In the genomic region with DNA sequence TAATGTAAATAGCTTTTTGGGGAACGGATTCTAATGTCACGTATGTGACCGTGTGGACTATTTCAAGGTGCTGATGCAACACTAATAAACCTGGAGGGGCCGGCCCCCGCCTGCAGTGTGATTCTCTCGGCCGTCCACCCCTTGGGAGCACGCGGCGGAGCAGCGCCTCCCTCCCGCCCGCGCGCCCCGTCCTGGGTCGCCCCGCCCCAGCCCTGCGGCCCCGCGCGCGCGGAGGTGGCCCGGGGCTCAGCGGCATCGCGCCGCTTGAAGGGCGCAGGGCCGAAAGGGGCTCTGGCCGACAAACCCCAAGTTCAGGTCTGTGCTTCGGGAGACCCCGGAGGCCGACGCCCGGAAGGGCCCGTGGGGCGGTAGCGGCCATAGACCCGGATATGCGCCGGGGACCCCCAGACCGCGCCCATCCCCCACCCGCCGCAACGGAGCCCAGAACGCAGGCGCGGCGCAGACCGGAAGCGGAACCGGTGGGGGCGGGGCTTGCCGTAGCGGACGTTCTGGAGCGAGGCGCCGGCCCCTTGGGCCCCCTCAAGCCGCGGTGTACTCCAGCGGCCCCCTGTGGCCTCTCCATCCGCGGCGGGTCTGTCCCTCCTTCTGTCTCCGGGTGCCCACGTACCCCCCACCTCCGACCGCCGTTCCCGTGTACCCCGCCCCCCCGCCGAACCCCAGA, we compare ENCODE assay signal across 1 cellular context.
TF ChIP-seq lines count a peak whose summit lies in the region.

A gene with protein sequence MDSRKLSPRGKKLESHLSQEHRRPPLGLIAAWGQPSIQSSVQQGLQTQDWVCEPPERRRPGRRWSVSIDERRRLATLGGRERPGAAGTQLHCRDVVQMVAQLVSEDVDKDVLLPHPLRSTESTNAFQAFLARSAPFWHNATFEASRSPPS (plus strand): TSS at position 495 of the 682 bp plus-strand sequence. CDS start 803 bp downstream, outside the sequence.

TF ChIP-seq in H1, 55 proteins besides CTCF, POLR2A, EP300 and RAD21 (continued from another document):
- TF ChIP-seq, protein P1, sequence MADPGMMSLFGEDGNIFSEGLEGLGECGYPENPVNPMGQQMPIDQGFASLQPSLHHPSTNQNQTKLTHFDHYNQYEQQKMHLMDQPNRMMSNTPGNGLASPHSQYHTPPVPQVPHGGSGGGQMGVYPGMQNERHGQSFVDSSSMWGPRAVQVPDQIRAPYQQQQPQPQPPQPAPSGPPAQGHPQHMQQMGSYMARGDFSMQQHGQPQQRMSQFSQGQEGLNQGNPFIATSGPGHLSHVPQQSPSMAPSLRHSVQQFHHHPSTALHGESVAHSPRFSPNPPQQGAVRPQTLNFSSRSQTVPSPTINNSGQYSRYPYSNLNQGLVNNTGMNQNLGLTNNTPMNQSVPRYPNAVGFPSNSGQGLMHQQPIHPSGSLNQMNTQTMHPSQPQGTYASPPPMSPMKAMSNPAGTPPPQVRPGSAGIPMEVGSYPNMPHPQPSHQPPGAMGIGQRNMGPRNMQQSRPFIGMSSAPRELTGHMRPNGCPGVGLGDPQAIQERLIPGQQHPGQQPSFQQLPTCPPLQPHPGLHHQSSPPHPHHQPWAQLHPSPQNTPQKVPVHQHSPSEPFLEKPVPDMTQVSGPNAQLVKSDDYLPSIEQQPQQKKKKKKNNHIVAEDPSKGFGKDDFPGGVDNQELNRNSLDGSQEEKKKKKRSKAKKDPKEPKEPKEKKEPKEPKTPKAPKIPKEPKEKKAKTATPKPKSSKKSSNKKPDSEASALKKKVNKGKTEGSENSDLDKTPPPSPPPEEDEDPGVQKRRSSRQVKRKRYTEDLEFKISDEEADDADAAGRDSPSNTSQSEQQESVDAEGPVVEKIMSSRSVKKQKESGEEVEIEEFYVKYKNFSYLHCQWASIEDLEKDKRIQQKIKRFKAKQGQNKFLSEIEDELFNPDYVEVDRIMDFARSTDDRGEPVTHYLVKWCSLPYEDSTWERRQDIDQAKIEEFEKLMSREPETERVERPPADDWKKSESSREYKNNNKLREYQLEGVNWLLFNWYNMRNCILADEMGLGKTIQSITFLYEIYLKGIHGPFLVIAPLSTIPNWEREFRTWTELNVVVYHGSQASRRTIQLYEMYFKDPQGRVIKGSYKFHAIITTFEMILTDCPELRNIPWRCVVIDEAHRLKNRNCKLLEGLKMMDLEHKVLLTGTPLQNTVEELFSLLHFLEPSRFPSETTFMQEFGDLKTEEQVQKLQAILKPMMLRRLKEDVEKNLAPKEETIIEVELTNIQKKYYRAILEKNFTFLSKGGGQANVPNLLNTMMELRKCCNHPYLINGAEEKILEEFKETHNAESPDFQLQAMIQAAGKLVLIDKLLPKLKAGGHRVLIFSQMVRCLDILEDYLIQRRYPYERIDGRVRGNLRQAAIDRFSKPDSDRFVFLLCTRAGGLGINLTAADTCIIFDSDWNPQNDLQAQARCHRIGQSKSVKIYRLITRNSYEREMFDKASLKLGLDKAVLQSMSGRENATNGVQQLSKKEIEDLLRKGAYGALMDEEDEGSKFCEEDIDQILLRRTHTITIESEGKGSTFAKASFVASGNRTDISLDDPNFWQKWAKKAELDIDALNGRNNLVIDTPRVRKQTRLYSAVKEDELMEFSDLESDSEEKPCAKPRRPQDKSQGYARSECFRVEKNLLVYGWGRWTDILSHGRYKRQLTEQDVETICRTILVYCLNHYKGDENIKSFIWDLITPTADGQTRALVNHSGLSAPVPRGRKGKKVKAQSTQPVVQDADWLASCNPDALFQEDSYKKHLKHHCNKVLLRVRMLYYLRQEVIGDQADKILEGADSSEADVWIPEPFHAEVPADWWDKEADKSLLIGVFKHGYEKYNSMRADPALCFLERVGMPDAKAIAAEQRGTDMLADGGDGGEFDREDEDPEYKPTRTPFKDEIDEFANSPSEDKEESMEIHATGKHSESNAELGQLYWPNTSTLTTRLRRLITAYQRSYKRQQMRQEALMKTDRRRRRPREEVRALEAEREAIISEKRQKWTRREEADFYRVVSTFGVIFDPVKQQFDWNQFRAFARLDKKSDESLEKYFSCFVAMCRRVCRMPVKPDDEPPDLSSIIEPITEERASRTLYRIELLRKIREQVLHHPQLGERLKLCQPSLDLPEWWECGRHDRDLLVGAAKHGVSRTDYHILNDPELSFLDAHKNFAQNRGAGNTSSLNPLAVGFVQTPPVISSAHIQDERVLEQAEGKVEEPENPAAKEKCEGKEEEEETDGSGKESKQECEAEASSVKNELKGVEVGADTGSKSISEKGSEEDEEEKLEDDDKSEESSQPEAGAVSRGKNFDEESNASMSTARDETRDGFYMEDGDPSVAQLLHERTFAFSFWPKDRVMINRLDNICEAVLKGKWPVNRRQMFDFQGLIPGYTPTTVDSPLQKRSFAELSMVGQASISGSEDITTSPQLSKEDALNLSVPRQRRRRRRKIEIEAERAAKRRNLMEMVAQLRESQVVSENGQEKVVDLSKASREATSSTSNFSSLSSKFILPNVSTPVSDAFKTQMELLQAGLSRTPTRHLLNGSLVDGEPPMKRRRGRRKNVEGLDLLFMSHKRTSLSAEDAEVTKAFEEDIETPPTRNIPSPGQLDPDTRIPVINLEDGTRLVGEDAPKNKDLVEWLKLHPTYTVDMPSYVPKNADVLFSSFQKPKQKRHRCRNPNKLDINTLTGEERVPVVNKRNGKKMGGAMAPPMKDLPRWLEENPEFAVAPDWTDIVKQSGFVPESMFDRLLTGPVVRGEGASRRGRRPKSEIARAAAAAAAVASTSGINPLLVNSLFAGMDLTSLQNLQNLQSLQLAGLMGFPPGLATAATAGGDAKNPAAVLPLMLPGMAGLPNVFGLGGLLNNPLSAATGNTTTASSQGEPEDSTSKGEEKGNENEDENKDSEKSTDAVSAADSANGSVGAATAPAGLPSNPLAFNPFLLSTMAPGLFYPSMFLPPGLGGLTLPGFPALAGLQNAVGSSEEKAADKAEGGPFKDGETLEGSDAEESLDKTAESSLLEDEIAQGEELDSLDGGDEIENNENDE (IDR thresholded peaks at IDR 0.05; ENCODE audit: insufficient replicate concordance, low read length): no peak
- TF ChIP-seq TAF1 (IDR thresholded peaks at IDR 0.05; ENCODE audit: low read depth, low read length) (0 out of 2 replicates have a peak, but pooled peaks have one; percentile 40), SIN3A (conservative IDR thresholded peaks at IDR 0.05 in 1 of 2, IDR thresholded peaks at IDR 0.05 in 1 of 2; ENCODE audit: low read depth in 1 of 2, low read length in 2 of 2) (no peak), KDM1A (IDR thresholded peaks at IDR 0.05; ENCODE audit: borderline replicate concordance, low read length) (no peak), BACH1 (IDR thresholded peaks at IDR 0.05; ENCODE audit: low read length) (no peak), TAF7 (optimal IDR thresholded peaks at IDR 0.05; ENCODE audit: borderline replicate concordance, low read depth, low read length) (no peak), KDM5A (IDR thresholded peaks at IDR 0.05; ENCODE audit: low read length) (no peak), RXRA (IDR thresholded peaks at IDR 0.05; ENCODE audit: insufficient read depth, low read depth, low read length) (no peak), SRF (IDR thresholded peaks at IDR 0.05; ENCODE audit: low read depth, low read length) (no peak), JUN (IDR thresholded peaks at IDR 0.05; ENCODE audit: low read depth, low read length) (no peak), GABPA (IDR thresholded peaks at IDR 0.05; ENCODE audit: borderline replicate concordance, insufficient read depth, low read length) (peak; percentile 87; the same call in 1 of the 2 replicates), SUZ12 (IDR thresholded peaks at IDR 0.05; ENCODE audit: low read length) (no peak), SIRT6 (IDR thresholded peaks at IDR 0.05; ENCODE audit: low read length) (no peak), TBP (IDR thresholded peaks at IDR 0.05; ENCODE audit: low read depth, low read length) (peak; percentile 40; the same call in 1 of the 2 replicates), EZH2 (IDR thresholded peaks at IDR 0.05; ENCODE audit: low read depth, low read length, severe bottlenecking) (no peak), TCF12 (IDR thresholded peaks at IDR 0.05; ENCODE audit: low read depth, low read length) (no peak), CEBPB (IDR thresholded peaks at IDR 0.05; ENCODE audit: low read depth, low read length) (peak; percentile 18; the same call in 1 of the 2 replicates), CTBP2 (IDR thresholded peaks at IDR 0.05; ENCODE audit: borderline replicate concordance, insufficient read depth, insufficient read length, low read length) (peak; percentile 9), CHD2 (IDR thresholded peaks at IDR 0.05; ENCODE audit: low read length) (0 out of 2 replicates have a peak, but pooled peaks have one; percentile 36), SP4 (IDR thresholded peaks at IDR 0.05; ENCODE audit: low read length) (no peak), RFX5 (IDR thresholded peaks at IDR 0.05; ENCODE audit: borderline replicate concordance, low read depth, low read length) (no peak), NRF1 (IDR thresholded peaks at IDR 0.05; ENCODE audit: low read depth, low read length) (peak; percentile 47), HDAC6 (IDR thresholded peaks at IDR 0.05; ENCODE audit: low read depth, low read length) (no peak), SP2 (IDR thresholded peaks at IDR 0.05; ENCODE audit: low read length) (no peak), POLR2AphosphoS5 (IDR thresholded peaks at IDR 0.05; ENCODE audit: low read depth, low read length) (peak; percentile 41; the same call in 1 of the 2 replicates), TEAD4 (IDR thresholded peaks at IDR 0.05; ENCODE audit: low read depth, low read length) (no peak), KDM4A (IDR thresholded peaks at IDR 0.05; ENCODE audit: low read depth, low read length, severe bottlenecking) (peak; percentile 92), SAP30 (IDR thresholded peaks at IDR 0.05; ENCODE audit: insufficient read depth, insufficient replicate concordance, low read length) (no peak), GTF2F1 (IDR thresholded peaks at IDR 0.05; ENCODE audit: borderline replicate concordance, low read depth, low read length) (peak; percentile 16; the same call in 1 of the 2 replicates), PHF8 (conservative IDR thresholded peaks at IDR 0.05; ENCODE audit: low read depth, low read length) (peak; percentile 73), MAFK (IDR thresholded peaks at IDR 0.05; ENCODE audit: low read depth, low read length) (no peak), CREB1 (IDR thresholded peaks at IDR 0.05) (no peak), SIX5 (IDR thresholded peaks at IDR 0.05; ENCODE audit: low read depth, low read length) (no peak), JUND (IDR thresholded peaks at IDR 0.05; ENCODE audit: low read length) (no peak), NANOG (IDR thresholded peaks at IDR 0.05; ENCODE audit: insufficient read depth, low read depth, low read length, poor library complexity, severe bottlenecking) (no peak), RNF2 (IDR thresholded peaks at IDR 0.05; ENCODE audit: borderline replicate concordance, low read depth, low read length, missing control alignments, poor library complexity, severe bottlenecking) (peak; percentile 26), SP1 (IDR thresholded peaks at IDR 0.05; ENCODE audit: low read depth, low read length) (0 out of 2 replicates have a peak, but pooled peaks have one; percentile 36), EGR1 (IDR thresholded peaks at IDR 0.05; ENCODE audit: borderline replicate concordance, low read depth, low read length) (no peak; the same call in 1 of the 2 replicates)
- TF ChIP-seq, protein P2, sequence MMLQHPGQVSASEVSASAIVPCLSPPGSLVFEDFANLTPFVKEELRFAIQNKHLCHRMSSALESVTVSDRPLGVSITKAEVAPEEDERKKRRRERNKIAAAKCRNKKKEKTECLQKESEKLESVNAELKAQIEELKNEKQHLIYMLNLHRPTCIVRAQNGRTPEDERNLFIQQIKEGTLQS (IDR thresholded peaks at IDR 0.05; ENCODE audit: insufficient read depth, low read depth, low read length): no peak
- TF ChIP-seq, protein P3, sequence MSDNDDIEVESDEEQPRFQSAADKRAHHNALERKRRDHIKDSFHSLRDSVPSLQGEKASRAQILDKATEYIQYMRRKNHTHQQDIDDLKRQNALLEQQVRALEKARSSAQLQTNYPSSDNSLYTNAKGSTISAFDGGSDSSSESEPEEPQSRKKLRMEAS (IDR thresholded peaks at IDR 0.05): peak; percentile 87
- TF ChIP-seq, protein P4, sequence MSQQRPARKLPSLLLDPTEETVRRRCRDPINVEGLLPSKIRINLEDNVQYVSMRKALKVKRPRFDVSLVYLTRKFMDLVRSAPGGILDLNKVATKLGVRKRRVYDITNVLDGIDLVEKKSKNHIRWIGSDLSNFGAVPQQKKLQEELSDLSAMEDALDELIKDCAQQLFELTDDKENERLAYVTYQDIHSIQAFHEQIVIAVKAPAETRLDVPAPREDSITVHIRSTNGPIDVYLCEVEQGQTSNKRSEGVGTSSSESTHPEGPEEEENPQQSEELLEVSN (IDR thresholded peaks at IDR 0.05): peak; percentile 90
